Comparison of ENCODE assay signal across 15 cellular contexts in genomic region chr1:111654839-111655238, GRCh38. TPM values are rescaled to one million over a fixed set of nuclear protein-coding genes. Genes with fewer than 3 reads are reported as not detected.
DNase-seq lines count a peak whose midpoint lies in the region; ATAC-seq, FAIRE-seq and TF ChIP-seq lines count a peak whose summit lies in the region.
"Had no signal": no experiment of that assay in that cellular context is flagged by ENCODE, and none has a peak within 500 bp of the region (broad histone marks: within the 10 kb centered on the region; RNA-seq: fewer than 3 reads in every experiment).

No MANE protein-coding gene starts in this region.

- peak; percentile 78 for ATAC-seq in HG02610 (IDR thresholded peaks at IDR 0.05; ENCODE audit: unreplicated experiment)
- no peak for ATAC-seq in pancreas
- ATAC-seq in lower lobe of right lung, result no peak
- ATAC-seq: left lobe of liver, upper lobe of right lung had no signal

- H3K27ac ChIP-seq in pancreas, result no peak overlapping the region
- no peak overlapping the region for H3K27ac ChIP-seq in lower lobe of right lung
- H3K27ac ChIP-seq: upper lobe of right lung had no signal

- intact Hi-C loops in activated CD4-positive, alpha-beta memory T cell treated with anti-CD3 and anti-CD28 coated beads for 36 hours (cut with micrococcal nuclease), result loop anchor here (2.0 to 5.0 kb wide), 2 partner anchors 14 to 102 kb away; partner anchors contain the start of gene DDX20
- intact Hi-C loops in pancreas (cut with DNase I) (loop anchor here in 1 of 3 donors (5.0 kb wide), 1 partner anchor 143 kb away; no protein-coding TSS in a partner anchor), lower lobe of right lung (cut with DNase I) (loop anchor here (10.0 kb wide), 1 partner anchor 140 kb away; no protein-coding TSS in a partner anchor)

- TF ChIP-seq CTCF in pancreas (IDR thresholded peaks at IDR 0.05) (no peak), lower lobe of right lung (IDR thresholded peaks at IDR 0.05) (no peak)

- H3K9me3 ChIP-seq in pancreas (peaks cover 0 to 3% (median 0%) of the 10 kb centered on the region in 4 donors), lower lobe of right lung (no peaks in the 10 kb centered on the region)
- H3K9me3 ChIP-seq: upper lobe of right lung had no signal

- no peak overlapping the region for H3K4me3 ChIP-seq in pancreas
- H3K4me3 ChIP-seq in lower lobe of right lung, result no peak overlapping the region
- H3K4me3 ChIP-seq: skin epidermis, upper lobe of right lung had no signal

- POLR2A ChIA-PET in activated CD4-positive, alpha-beta memory T cell treated with anti-CD3 and anti-CD28 coated beads for 36 hours (lab: Charles Lee), result interaction anchor here (0.6 kb wide), 1 partner anchor 102 kb away, joined by 4 read pairs; no protein-coding TSS in a partner anchor

- H3K9me3 Mint-ChIP-seq in activated naive CD8-positive, alpha-beta T cell (ENCODE audit: low read depth), result no peaks in the 10 kb centered on the region
- H3K9me3 Mint-ChIP-seq in activated naive CD8-positive, alpha-beta T cell treated with anti-CD3 and anti-CD28 coated beads for 36 hours, result no peaks in the 10 kb centered on the region
- no peaks in the 10 kb centered on the region for H3K9me3 Mint-ChIP-seq in activated CD4-positive, alpha-beta memory T cell treated with anti-CD3 and anti-CD28 coated beads for 36 hours
- H3K9me3 Mint-ChIP-seq: endodermal cell had no signal

- FAIRE-seq in pancreas (lab: Jason Lieb, UNC), result no peak

- no peak overlapping the region for H3K4me3 Mint-ChIP-seq in activated naive CD8-positive, alpha-beta T cell
- H3K4me3 Mint-ChIP-seq in activated naive CD8-positive, alpha-beta T cell treated with anti-CD3 and anti-CD28 coated beads for 36 hours, result no peak overlapping the region
- no peak overlapping the region for H3K4me3 Mint-ChIP-seq in activated CD4-positive, alpha-beta memory T cell treated with anti-CD3 and anti-CD28 coated beads for 36 hours
- H3K4me3 Mint-ChIP-seq: endodermal cell had no signal

- peaks cover 0 to 14% (median 13%) of the 10 kb centered on the region in 3 donors for H3K4me1 ChIP-seq in pancreas
- peaks cover 56% of the 10 kb centered on the region for H3K4me1 ChIP-seq in lower lobe of right lung

- H3K36me3 Mint-ChIP-seq in activated naive CD8-positive, alpha-beta T cell, result peaks cover 6% of the 10 kb centered on the region
- H3K36me3 Mint-ChIP-seq in activated naive CD8-positive, alpha-beta T cell treated with anti-CD3 and anti-CD28 coated beads for 36 hours, result peaks cover 20% of the 10 kb centered on the region
- H3K36me3 Mint-ChIP-seq in activated CD4-positive, alpha-beta memory T cell treated with anti-CD3 and anti-CD28 coated beads for 36 hours, result peaks cover 15% of the 10 kb centered on the region

- H3K27me3 Mint-ChIP-seq in activated naive CD8-positive, alpha-beta T cell, result no peaks in the 10 kb centered on the region
- no peaks in the 10 kb centered on the region for H3K27me3 Mint-ChIP-seq in activated naive CD8-positive, alpha-beta T cell treated with anti-CD3 and anti-CD28 coated beads for 36 hours
- no peaks in the 10 kb centered on the region for H3K27me3 Mint-ChIP-seq in activated CD4-positive, alpha-beta memory T cell treated with anti-CD3 and anti-CD28 coated beads for 36 hours

- H3K4me1 Mint-ChIP-seq in activated naive CD8-positive, alpha-beta T cell (ENCODE audit: low read depth), result peaks cover 62% of the 10 kb centered on the region
- peaks cover 44% of the 10 kb centered on the region for H3K4me1 Mint-ChIP-seq in activated naive CD8-positive, alpha-beta T cell treated with anti-CD3 and anti-CD28 coated beads for 36 hours
- peaks cover 52% of the 10 kb centered on the region for H3K4me1 Mint-ChIP-seq in activated CD4-positive, alpha-beta memory T cell treated with anti-CD3 and anti-CD28 coated beads for 36 hours (ENCODE audit: low read depth)

- peak overlapping the region; percentile 76 for H3K27ac Mint-ChIP-seq in activated naive CD8-positive, alpha-beta T cell
- no peak overlapping the region for H3K27ac Mint-ChIP-seq in activated naive CD8-positive, alpha-beta T cell treated with anti-CD3 and anti-CD28 coated beads for 36 hours
- peak overlapping the region; percentile 64 for H3K27ac Mint-ChIP-seq in activated CD4-positive, alpha-beta memory T cell treated with anti-CD3 and anti-CD28 coated beads for 36 hours
- H3K27ac Mint-ChIP-seq: endodermal cell had no signal

- no peaks in the 10 kb centered on the region for H3K27me3 ChIP-seq in pancreas
- H3K27me3 ChIP-seq in lower lobe of right lung (ENCODE audit: low read depth), result no peaks in the 10 kb centered on the region
- H3K27me3 ChIP-seq: upper lobe of right lung had no signal

- CTCF ChIA-PET in activated CD4-positive, alpha-beta memory T cell treated with anti-CD3 and anti-CD28 coated beads for 36 hours (lab: Charles Lee), result interaction anchor here (0.9 to 1.8 kb wide), 4 partner anchors 9 to 147 kb away, joined by 3 to 14 read pairs (median 4); no protein-coding TSS in a partner anchor

- WGBS in pancreas, 2 donors, result 78 to 96% methylated on average over 4 of the region's 4 CpGs

- H3K36me3 ChIP-seq in pancreas, result no peaks in the 10 kb centered on the region
- H3K36me3 ChIP-seq in lower lobe of right lung, result no peaks in the 10 kb centered on the region
- H3K36me3 ChIP-seq: upper lobe of right lung had no signal

- no peak for DNase-seq in activated naive CD8-positive, alpha-beta T cell treated with anti-CD3 and anti-CD28 coated beads for 36 hours
- peak; percentile 44 for DNase-seq in activated CD4-positive, alpha-beta memory T cell treated with anti-CD3 and anti-CD28 coated beads for 36 hours
- DNase-seq in pancreas, result no peak
- no peak for DNase-seq in lower lobe of right lung
- DNase-seq in NCI-H748 (lab: John Stamatoyannopoulos, UW; ENCODE audit: unreplicated experiment), result no peak
- DNase-seq in cerebellar cortex (ENCODE audit: low spot score), result no peak
- DNase-seq: activated CD8-positive, alpha-beta memory T cell treated with anti-CD3 and anti-CD28 coated beads, Interleukin-2, amount 50 U/mL, for 4 hours; EL; endodermal cell; T1000 had no signal

RNA-seq across cellular contexts. Expression of gene RAP1A, which starts 35.2 kb away (rescaled TPM):
- 100 to 1,000 TPM; 150 to 154 TPM for total RNA-seq in activated naive CD8-positive, alpha-beta T cell treated with anti-CD3 and anti-CD28 coated beads for 36 hours
- total RNA-seq in activated CD4-positive, alpha-beta memory T cell treated with anti-CD3 and anti-CD28 coated beads for 36 hours, result 100 to 1,000 TPM; 292 to 294 TPM
- total RNA-seq in pancreas, result 10 to 100 TPM; 17.0 to 35.1 (median 21.5) TPM
- 10 to 100 TPM; 17.3 to 33.1 TPM for polyA plus RNA-seq in pancreas
- 134 TPM for total RNA-seq in lower lobe of right lung
